In genomic region chr3:125032683-125033082, GRCh38 we compare ENCODE assay signal across 17 cellular contexts. TPM values are rescaled to one million over a fixed set of nuclear protein-coding genes. Genes with fewer than 3 reads are reported as not detected.
DNase-seq lines count a peak whose midpoint lies in the region; ATAC-seq and TF ChIP-seq lines count a peak whose summit lies in the region.
"Had no signal": no experiment of that assay in that cellular context is flagged by ENCODE, and none has a peak within 500 bp of the region (broad histone marks: within the 10 kb centered on the region; RNA-seq: fewer than 3 reads in every experiment).

No MANE protein-coding gene starts in this region.

- DNase-seq in GM23338 (ENCODE audit: low spot score) (no peak), mesenchymal stem cell (no peak), spleen (no peak), GM19238 (ENCODE audit: insufficient read length, low spot score) (no peak), NCI-H1436 treated with DMSO at 0.1 percent for 48 hours (lab: John Stamatoyannopoulos, UW) (no peak)
- no peak for DNase-seq in effector memory CD8-positive, alpha-beta T cell
- DNase-seq in activated naive CD4-positive, alpha-beta T cell (lab: John Stamatoyannopoulos, UW): no peak
- DNase-seq: activated CD8-positive, alpha-beta memory T cell treated with anti-CD3 and anti-CD28 coated beads, Interleukin-2, amount 50 U/mL, for 4 hours; activated naive CD4-positive, alpha-beta T cell treated with Interleukin-2 at 50 U/mL for 16 hours; dorsolateral prefrontal cortex; H7; NCI-H146; NCI-H345; SIG-M5; stomach; T-helper 2 cell had no signal

- H3K9me2 ChIP-seq in GM23338 (ENCODE audit: insufficient read depth): peaks cover 13% of the 10 kb centered on the region

- H3K36me3 ChIP-seq in GM23338 (ENCODE audit: insufficient read depth) (no peaks in the 10 kb centered on the region), mesenchymal stem cell (ENCODE audit: control insufficient read depth in 1 of 2, insufficient read depth in 2 of 2, low read depth in 1 of 2, low read length in 2 of 2) (peaks cover 19 to 27% of the 10 kb centered on the region in 2 experiments), spleen (peaks cover 0 to 21% (median 14%) of the 10 kb centered on the region in 6 donors)

- peak overlapping the region; percentile 4 for H4K8ac ChIP-seq in mesenchymal stem cell (ENCODE audit: low read length)

- H2BK120ac ChIP-seq in mesenchymal stem cell (ENCODE audit: low read depth, low read length): no peak overlapping the region

- peak overlapping the region; percentile 0 to 85 for H3K18ac ChIP-seq in mesenchymal stem cell (ENCODE audit: low read depth in 1 of 2, low read length in 2 of 2)

- H3K27me3 Mint-ChIP-seq in GM23338 (ENCODE audit: insufficient read depth, low read depth, poor library complexity): no peaks in the 10 kb centered on the region
- H3K27me3 Mint-ChIP-seq in effector memory CD8-positive, alpha-beta T cell: no peaks in the 10 kb centered on the region
- H3K27me3 Mint-ChIP-seq in stimulated activated memory B cell treated with anti-CD40 and anti-IgM and Interleukin-4, amounts not matched to agents 10 μg/mL and 1 μg/mL and 100 μg/mL, for 72 hours: no peaks in the 10 kb centered on the region

- TF ChIP-seq POLR2A in spleen (IDR thresholded peaks at IDR 0.05): no peak

- H3K27ac ChIP-seq in GM23338 (ENCODE audit: low read depth) (no peak overlapping the region), mesenchymal stem cell (ENCODE audit: low read length, poor library complexity, severe bottlenecking) (peak overlapping the region; percentile 76), spleen (peak overlapping the region in 6 of 8 donors; percentile 21 to 69 (median 53))

- TF ChIP-seq CTCF in GM23338 (conservative IDR thresholded peaks at IDR 0.05; ENCODE audit: low read depth in 2 of 2) (no peak), spleen (IDR thresholded peaks at IDR 0.05 in 8 of 11, conservative IDR thresholded peaks at IDR 0.05 in 3 of 11) (no peak)

- peaks cover 9% of the 10 kb centered on the region; the same call in 2 of the 3 replicates for H3K4me1 Mint-ChIP-seq in GM23338
- H3K4me1 Mint-ChIP-seq in effector memory CD8-positive, alpha-beta T cell (ENCODE audit: low read depth in 2 of 2): peaks cover 31 to 41% of the 10 kb centered on the region in 2 donors
- H3K4me1 Mint-ChIP-seq in stimulated activated memory B cell treated with anti-CD40 and anti-IgM and Interleukin-4, amounts not matched to agents 10 μg/mL and 1 μg/mL and 100 μg/mL, for 72 hours: peaks cover 24% of the 10 kb centered on the region

- H3K27ac Mint-ChIP-seq in GM23338: no peak overlapping the region
- peak overlapping the region; percentile 77 to 85 for H3K27ac Mint-ChIP-seq in effector memory CD8-positive, alpha-beta T cell
- H3K27ac Mint-ChIP-seq in stimulated activated memory B cell treated with anti-CD40 and anti-IgM and Interleukin-4, amounts not matched to agents 10 μg/mL and 1 μg/mL and 100 μg/mL, for 72 hours: no peak overlapping the region

- no peak overlapping the region for H3K4me3 ChIP-seq in GM23338
- no peak overlapping the region for H3K4me3 ChIP-seq in mesenchymal stem cell (ENCODE audit: insufficient read depth in 1 of 2, low read depth in 1 of 2, low read length in 2 of 2)
- no peak overlapping the region for H3K4me3 ChIP-seq in spleen
- H3K4me3 ChIP-seq: dorsolateral prefrontal cortex, stomach had no signal

- peak overlapping the region in 1 of 2 experiments; percentile 11 for H3K14ac ChIP-seq in mesenchymal stem cell (ENCODE audit: low read length in 2 of 2)

- H4K91ac ChIP-seq in mesenchymal stem cell (ENCODE audit: low read length): peak overlapping the region; percentile 8

- ATAC-seq in GM23338: peak; percentile 21; the same call in 2 of the 3 replicates
- no peak for ATAC-seq in effector memory CD8-positive, alpha-beta T cell (replicated peaks)
- ATAC-seq in stimulated activated memory B cell treated with anti-CD40 and anti-IgM and Interleukin-4, amounts not matched to agents 10 μg/mL and 1 μg/mL and 100 μg/mL, for 72 hours: no peak

- no peaks in the 10 kb centered on the region for H3K79me2 ChIP-seq in GM23338 (replicated peaks; ENCODE audit: insufficient read depth)

- peak overlapping the region; percentile 5 for H2BK5ac ChIP-seq in mesenchymal stem cell (ENCODE audit: low read depth, low read length, poor library complexity, severe bottlenecking)

- H2BK15ac ChIP-seq in mesenchymal stem cell (ENCODE audit: low read depth, poor library complexity, severe bottlenecking): peak overlapping the region; percentile 30

- H3F3A ChIP-seq in GM23338 (replicated peaks; ENCODE audit: low read depth): no peaks in the 10 kb centered on the region

- intact Hi-C loops in spleen (cut with DNase I; ENCODE audit: low total_unique reads): no loop called here

- H4K20me1 ChIP-seq in GM23338 (replicated peaks; ENCODE audit: insufficient read depth): no peaks in the 10 kb centered on the region

- H3K9me3 ChIP-seq in mesenchymal stem cell (ENCODE audit: control insufficient read depth, low read length) (peaks cover 12% of the 10 kb centered on the region), spleen (peaks cover 0 to 25% (median 14%) of the 10 kb centered on the region in 8 donors)

- peak overlapping the region; percentile 6 for H2AK5ac ChIP-seq in mesenchymal stem cell (ENCODE audit: low read length, severe bottlenecking)

- WGBS in mesenchymal stem cell: 70% methylated on average over 2 of the region's 3 CpGs
- WGBS in spleen, 5 donors: 79 to 88% (median 84%) methylated on average over 3 of the region's 3 CpGs

- H3K9ac ChIP-seq in mesenchymal stem cell (ENCODE audit: low read length): no peak overlapping the region

- no peak overlapping the region for H3K23ac ChIP-seq in mesenchymal stem cell (ENCODE audit: low read length in 2 of 2)

- peaks cover 11% of the 10 kb centered on the region for H3K9me3 Mint-ChIP-seq in GM23338
- no peaks in the 10 kb centered on the region for H3K9me3 Mint-ChIP-seq in effector memory CD8-positive, alpha-beta T cell
- H3K9me3 Mint-ChIP-seq in stimulated activated memory B cell treated with anti-CD40 and anti-IgM and Interleukin-4, amounts not matched to agents 10 μg/mL and 1 μg/mL and 100 μg/mL, for 72 hours: no peaks in the 10 kb centered on the region

- no peak overlapping the region for H3K4me3 Mint-ChIP-seq in GM23338
- H3K4me3 Mint-ChIP-seq in effector memory CD8-positive, alpha-beta T cell: no peak overlapping the region
- H3K4me3 Mint-ChIP-seq in stimulated activated memory B cell treated with anti-CD40 and anti-IgM and Interleukin-4, amounts not matched to agents 10 μg/mL and 1 μg/mL and 100 μg/mL, for 72 hours: no peak overlapping the region

- H2BK12ac ChIP-seq in mesenchymal stem cell (ENCODE audit: low read length in 2 of 2): peak overlapping the region; percentile 2 to 46

- H3K79me1 ChIP-seq in mesenchymal stem cell (replicated peaks; ENCODE audit: low read length, poor library complexity, severe bottlenecking): peaks cover 30% of the 10 kb centered on the region

- H3K27me3 ChIP-seq in GM23338 (ENCODE audit: insufficient read depth): no peaks in the 10 kb centered on the region
- no peaks in the 10 kb centered on the region for H3K27me3 ChIP-seq in mesenchymal stem cell (ENCODE audit: control insufficient read depth in 1 of 2, insufficient read depth in 1 of 2, low read length in 2 of 2)
- no peaks in the 10 kb centered on the region for H3K27me3 ChIP-seq in spleen (replicated peaks in 1 of 7)
- H3K27me3 ChIP-seq: dorsolateral prefrontal cortex, stomach had no signal

- H3K36me3 Mint-ChIP-seq in GM23338 (ENCODE audit: low read depth): peaks cover 14% of the 10 kb centered on the region
- H3K36me3 Mint-ChIP-seq in effector memory CD8-positive, alpha-beta T cell (ENCODE audit: insufficient read depth): peaks cover 14% of the 10 kb centered on the region
- peaks cover 10% of the 10 kb centered on the region for H3K36me3 Mint-ChIP-seq in stimulated activated memory B cell treated with anti-CD40 and anti-IgM and Interleukin-4, amounts not matched to agents 10 μg/mL and 1 μg/mL and 100 μg/mL, for 72 hours

- H2AFZ ChIP-seq in GM23338: no peak overlapping the region
- no peak overlapping the region for H2AFZ ChIP-seq in mesenchymal stem cell (ENCODE audit: low read depth, low read length)

- peak overlapping the region in 1 of 2 experiments; percentile 32 for H3K4ac ChIP-seq in mesenchymal stem cell (ENCODE audit: low read depth in 1 of 2, low read length in 2 of 2)

- H3K4me1 ChIP-seq in GM23338 (ENCODE audit: insufficient read depth) (no peaks in the 10 kb centered on the region), mesenchymal stem cell (ENCODE audit: control insufficient read depth, insufficient read depth, low read depth, low read length) (peaks cover 19% of the 10 kb centered on the region), spleen (peaks cover 3 to 41% (median 18%) of the 10 kb centered on the region in 6 donors)

- H3K4me2 ChIP-seq in GM23338 (no peak overlapping the region), mesenchymal stem cell (ENCODE audit: low read length, poor library complexity, severe bottlenecking) (no peak overlapping the region)

TF ChIP-seq in GM23338, 12 proteins besides CTCF, POLR2A, EP300 and RAD21 (continues in another document):
- TF ChIP-seq EZH2phosphoT487 (IDR thresholded peaks at IDR 0.05; ENCODE audit: unreplicated experiment) (no peak), ETS1 (IDR thresholded peaks at IDR 0.05) (no peak), CREB1 (CRISPR knock-in tag; IDR thresholded peaks at IDR 0.05; ENCODE audit: low read depth) (no peak)

RNA-seq across cellular contexts. Expression of gene HEG1, which starts 23.1 kb away (rescaled TPM):
- 8.8 and 17.0 TPM in 2 replicates for total RNA-seq in GM23338 (2014; rRNA removed; shearing (Covaris generic))
- polyA plus RNA-seq in GM23338 (2016; fragmentation: Nextera tagmentation; extraction: Ambion mirVana): 1.8 and 1.9 TPM in 2 replicates
- polyA plus RNA-seq in mesenchymal stem cell (2013, experiment 1 of 2): 134 TPM
- polyA plus RNA-seq in mesenchymal stem cell (2013, experiment 2 of 2): 130 TPM
- 10 to 100 TPM; 52.1 to 87.9 (median 74.4) TPM for total RNA-seq in spleen
- polyA plus RNA-seq in spleen: 1 to 10 TPM; 3.1 to 6.3 (median 3.4) TPM

Comparison
In these comparisons a context has a peak if more than half of its experiments do, and no peak if none do; other contexts are left out.
1. H3K27ac Mint-ChIP-seq: peak in effector memory CD8-positive, alpha-beta T cell (2 of 2); none in GM23338 (single experiment) and stimulated activated memory B cell treated with anti-CD40 and anti-IgM and Interleukin-4, amounts not matched to agents 10 μg/mL and 1 μg/mL and 100 μg/mL, for 72 hours (single experiment).